In genomic region chr19:10231624-10232228, GRCh38 we compare ENCODE assay signal across 8 cellular contexts. TPM values are rescaled to one million over a fixed set of nuclear protein-coding genes. Genes with fewer than 3 reads are reported as not detected.
DNase-seq lines count a peak whose midpoint lies in the region; ATAC-seq and TF ChIP-seq lines count a peak whose summit lies in the region.

No MANE protein-coding gene starts in this region.

- no peaks in the 10 kb centered on the region for H3K9me3 ChIP-seq in BE2C

- peaks cover 36% of the 10 kb centered on the region for H3K4me1 Mint-ChIP-seq in dendritic cell treated with granulocyte-macrophage colony-stimulating factor and Interleukin-4, amounts not matched to agents 40 ng/mL and 50 ng/mL, for 4 days (ENCODE audit: low read depth)
- H3K4me1 Mint-ChIP-seq in nephron = peaks cover 25% of the 10 kb centered on the region

- H3K36me3 Mint-ChIP-seq in dendritic cell treated with granulocyte-macrophage colony-stimulating factor and Interleukin-4, amounts not matched to agents 40 ng/mL and 50 ng/mL, for 4 days (ENCODE audit: low read depth) = peaks cover 27% of the 10 kb centered on the region
- H3K36me3 Mint-ChIP-seq in nephron (ENCODE audit: low read depth) = no peaks in the 10 kb centered on the region

- TF ChIP-seq CTCF in BE2C (IDR thresholded peaks at IDR 0.05; ENCODE audit: low read depth, low read length) = no peak
- no peak for TF ChIP-seq CTCF in nephron (IDR thresholded peaks at IDR 0.05; ENCODE audit: unreplicated experiment in 3 of 3)

- no peak for DNase-seq in BE2C
- peak; percentile 16 for DNase-seq in KG1 (lab: John Stamatoyannopoulos, UW)
- no peak for DNase-seq in GOT3 (lab: John Stamatoyannopoulos, UW)
- DNase-seq in substantia nigra (lab: John Stamatoyannopoulos, UW) = no peak
- no peak for DNase-seq in NCI-H1105 treated with DMSO at 0.1 percent for 48 hours (lab: John Stamatoyannopoulos, UW)

- H3K27ac ChIP-seq in substantia nigra (ENCODE audit: low read depth, low read length, poor library complexity, severe bottlenecking) = no peak overlapping the region

- no peaks in the 10 kb centered on the region for H3K36me3 ChIP-seq in BE2C

- H3K9me3 Mint-ChIP-seq in dendritic cell treated with granulocyte-macrophage colony-stimulating factor and Interleukin-4, amounts not matched to agents 40 ng/mL and 50 ng/mL, for 4 days = no peaks in the 10 kb centered on the region
- H3K9me3 Mint-ChIP-seq in nephron = no peaks in the 10 kb centered on the region

- intact Hi-C loops in dendritic cell treated with granulocyte-macrophage colony-stimulating factor and Interleukin-4, amounts not matched to agents 40 ng/mL and 50 ng/mL, for 4 days (cut with micrococcal nuclease) = loop anchor here (2.0 to 5.0 kb wide), 2 partner anchors 19 to 34 kb away; no protein-coding TSS in a partner anchor

- peak overlapping the region; percentile 91 for H3K27ac Mint-ChIP-seq in dendritic cell treated with granulocyte-macrophage colony-stimulating factor and Interleukin-4, amounts not matched to agents 40 ng/mL and 50 ng/mL, for 4 days
- H3K27ac Mint-ChIP-seq in nephron = peak overlapping the region; percentile 79 to 93 (median 88)

- peak overlapping the region; percentile 85 for H3K4me3 ChIP-seq in BE2C (ENCODE audit: low read depth, low read length)

- H3K27me3 ChIP-seq in BE2C = no peaks in the 10 kb centered on the region

- no peak for ATAC-seq in HG02852 (IDR thresholded peaks at IDR 0.05; ENCODE audit: unreplicated experiment)

- peak overlapping the region; percentile 92 for H3K4me3 Mint-ChIP-seq in dendritic cell treated with granulocyte-macrophage colony-stimulating factor and Interleukin-4, amounts not matched to agents 40 ng/mL and 50 ng/mL, for 4 days
- H3K4me3 Mint-ChIP-seq in nephron = peak overlapping the region; percentile 84 to 94 (median 91)

- H3K27me3 Mint-ChIP-seq in dendritic cell treated with granulocyte-macrophage colony-stimulating factor and Interleukin-4, amounts not matched to agents 40 ng/mL and 50 ng/mL, for 4 days = peaks cover 6% of the 10 kb centered on the region
- H3K27me3 Mint-ChIP-seq in nephron (ENCODE audit: low read depth) = no peaks in the 10 kb centered on the region

- H3K4me1 ChIP-seq in BE2C = peaks cover 10% of the 10 kb centered on the region; the same call in 1 of the 2 replicates

RNA-seq across cellular contexts. Expression of gene S1PR2, which starts 0.6 kb away (rescaled TPM):
- polyA plus RNA-seq in BE2C (2012; ENCODE audit: insufficient read depth, insufficient read length, low read depth) = 11.0 TPM

RNA-seq across cellular contexts. Expression of gene MRPL4, which starts 20.3 kb away (rescaled TPM):
- 294 TPM for polyA plus RNA-seq in BE2C (2012; ENCODE audit: insufficient read depth, insufficient read length, low read depth)

RNA-seq across cellular contexts. Expression of gene DNMT1, which starts 37.0 kb away (rescaled TPM):
- 151 TPM for polyA plus RNA-seq in BE2C (2012; ENCODE audit: insufficient read depth, insufficient read length, low read depth)

RNA-seq across cellular contexts. Expression of gene ICAM1, which starts 39.2 kb away (rescaled TPM):
- 0.54 TPM for polyA plus RNA-seq in BE2C (2012; ENCODE audit: insufficient read depth, insufficient read length, low read depth)

RNA-seq across cellular contexts. Expression of gene ICAM4, which starts 55.0 kb away (rescaled TPM):
- 1.2 TPM for polyA plus RNA-seq in BE2C (2012; ENCODE audit: insufficient read depth, insufficient read length, low read depth)
